Comparison of ENCODE assay signal across 18 cellular contexts in genomic region chr11:3983101-3983500, GRCh38.
DNase-seq lines count a peak whose midpoint lies in the region; ATAC-seq and TF ChIP-seq lines count a peak whose summit lies in the region.
"Had no signal": no experiment of that assay in that cellular context is flagged by ENCODE, and none has a peak within 500 bp of the region (broad histone marks: within the 10 kb centered on the region; RNA-seq: fewer than 3 reads in every experiment).

No MANE protein-coding gene starts in this region.

- no peaks in the 10 kb centered on the region for H3K9me3 Mint-ChIP-seq in activated CD4-positive, alpha-beta T cell treated with anti-CD3 and anti-CD28 coated beads, Interleukin-2, amount 10 ng/mL, durations not matched to agents 7 days and 5 days
- H3K9me3 Mint-ChIP-seq in stimulated activated naive CD8-positive, alpha-beta T cell treated with anti-CD3 and anti-CD28 coated beads, Interleukin-15, Interleukin-2, amounts not matched to agents 100 ng/mL and 50 ng/mL, for 24 hours, result no peaks in the 10 kb centered on the region
- no peaks in the 10 kb centered on the region for H3K9me3 Mint-ChIP-seq in stimulated activated naive CD8-positive, alpha-beta T cell treated with anti-CD3 and anti-CD28 coated beads, Interleukin-15, amount 100 ng/mL, for 72 hours
- H3K9me3 Mint-ChIP-seq in activated CD8-positive, alpha-beta T cell treated with anti-CD3 and anti-CD28 coated beads, Interleukin-2, amount 10 ng/mL, durations not matched to agents 7 days and 5 days (ENCODE audit: insufficient read depth), result no peaks in the 10 kb centered on the region
- H3K9me3 Mint-ChIP-seq: CD8-positive, alpha-beta memory T cell had no signal

- H3K27me3 ChIP-seq in tibial artery (no peaks in the 10 kb centered on the region), osteoblast (ENCODE audit: insufficient read depth, low read length) (no peaks in the 10 kb centered on the region)
- H3K27me3 ChIP-seq: BE2C had no signal

- no peak overlapping the region for H2AFZ ChIP-seq in osteoblast (ENCODE audit: low read length)
- H2AFZ ChIP-seq: GM23248 had no signal

- peaks cover 7% of the 10 kb centered on the region for H4K20me1 ChIP-seq in osteoblast (ENCODE audit: insufficient read depth, low read length)

- no peak for TF ChIP-seq CTCF in tibial artery (IDR thresholded peaks at IDR 0.05)
- no peak for TF ChIP-seq CTCF in osteoblast (IDR thresholded peaks at IDR 0.05; ENCODE audit: extremely low read depth, low read depth, low read length)

- peaks cover 0 to 22% (median 8%) of the 10 kb centered on the region in 4 donors for H3K4me1 ChIP-seq in tibial artery
- H3K4me1 ChIP-seq in osteoblast (ENCODE audit: insufficient read depth, low read length), result peaks cover 3% of the 10 kb centered on the region
- H3K4me1 ChIP-seq: BE2C had no signal

- no peaks in the 10 kb centered on the region for H3K9me3 ChIP-seq in tibial artery
- no peaks in the 10 kb centered on the region for H3K9me3 ChIP-seq in osteoblast (ENCODE audit: low read depth, low read length)
- H3K9me3 ChIP-seq: BE2C, HAP-1 had no signal

- no peaks in the 10 kb centered on the region for H3K79me2 ChIP-seq in osteoblast (ENCODE audit: insufficient read depth, low read length)

- H3K27me3 Mint-ChIP-seq in activated CD4-positive, alpha-beta T cell treated with anti-CD3 and anti-CD28 coated beads, Interleukin-2, amount 10 ng/mL, durations not matched to agents 7 days and 5 days, result no peaks in the 10 kb centered on the region
- no peaks in the 10 kb centered on the region for H3K27me3 Mint-ChIP-seq in stimulated activated naive CD8-positive, alpha-beta T cell treated with anti-CD3 and anti-CD28 coated beads, Interleukin-15, Interleukin-2, amounts not matched to agents 100 ng/mL and 50 ng/mL, for 24 hours
- H3K27me3 Mint-ChIP-seq in stimulated activated naive CD8-positive, alpha-beta T cell treated with anti-CD3 and anti-CD28 coated beads, Interleukin-15, amount 100 ng/mL, for 72 hours, result no peaks in the 10 kb centered on the region
- H3K27me3 Mint-ChIP-seq in activated CD8-positive, alpha-beta T cell treated with anti-CD3 and anti-CD28 coated beads, Interleukin-2, amount 10 ng/mL, durations not matched to agents 7 days and 5 days (ENCODE audit: low read depth), result no peaks in the 10 kb centered on the region
- H3K27me3 Mint-ChIP-seq: CD8-positive, alpha-beta memory T cell had no signal

- CTCF ChIA-PET in activated CD4-positive, alpha-beta T cell treated with anti-CD3 and anti-CD28 coated beads, Interleukin-2, amount 10 ng/mL, durations not matched to agents 7 days and 5 days (lab: Charles Lee), result interaction anchor here (0.6 to 2.9 kb wide), 4 partner anchors 90 to 340 kb away, joined by 3 to 9 read pairs (median 4); partner anchors contain the start of gene STIM1
- CTCF ChIA-PET in activated CD8-positive, alpha-beta T cell treated with anti-CD3 and anti-CD28 coated beads, Interleukin-2, amount 10 ng/mL, durations not matched to agents 7 days and 5 days (lab: Charles Lee), result interaction anchor here (1.0 to 6.3 kb wide), 6 partner anchors 15 to 141 kb away, joined by 3 to 64 read pairs (median 28); partner anchors contain the start of gene STIM1

- POLR2A ChIA-PET in activated CD4-positive, alpha-beta T cell treated with anti-CD3 and anti-CD28 coated beads, Interleukin-2, amount 10 ng/mL, durations not matched to agents 7 days and 5 days (lab: Charles Lee), result interaction anchor here (0.5 to 0.7 kb wide), 2 partner anchors 64 to 170 kb away, joined by 5 to 7 read pairs; no protein-coding TSS in a partner anchor
- POLR2A ChIA-PET in activated CD8-positive, alpha-beta T cell treated with anti-CD3 and anti-CD28 coated beads, Interleukin-2, amount 10 ng/mL, durations not matched to agents 7 days and 5 days (lab: Charles Lee), result interaction anchor here (0.6 to 1.0 kb wide), 2 partner anchors 59 to 90 kb away, joined by 3 read pairs; no protein-coding TSS in a partner anchor

- H3K27ac ChIP-seq in tibial artery (no peak overlapping the region), osteoblast (ENCODE audit: low read depth, low read length) (no peak overlapping the region)
- H3K27ac ChIP-seq: GM23248 had no signal

- H3K36me3 ChIP-seq in tibial artery, result no peaks in the 10 kb centered on the region
- no peaks in the 10 kb centered on the region for H3K36me3 ChIP-seq in osteoblast (ENCODE audit: insufficient read depth, low read length)
- H3K36me3 ChIP-seq: BE2C, HAP-1 had no signal

- H3K27ac Mint-ChIP-seq in activated CD4-positive, alpha-beta T cell treated with anti-CD3 and anti-CD28 coated beads, Interleukin-2, amount 10 ng/mL, durations not matched to agents 7 days and 5 days, result peak overlapping the region; percentile 34
- H3K27ac Mint-ChIP-seq in stimulated activated naive CD8-positive, alpha-beta T cell treated with anti-CD3 and anti-CD28 coated beads, Interleukin-15, Interleukin-2, amounts not matched to agents 100 ng/mL and 50 ng/mL, for 24 hours, result peak overlapping the region; percentile 36
- no peak overlapping the region for H3K27ac Mint-ChIP-seq in stimulated activated naive CD8-positive, alpha-beta T cell treated with anti-CD3 and anti-CD28 coated beads, Interleukin-15, amount 100 ng/mL, for 72 hours
- peak overlapping the region; percentile 51 for H3K27ac Mint-ChIP-seq in activated CD8-positive, alpha-beta T cell treated with anti-CD3 and anti-CD28 coated beads, Interleukin-2, amount 10 ng/mL, durations not matched to agents 7 days and 5 days

- intact Hi-C loops in tibial artery (cut with DNase I; ENCODE audit: low total_unique reads), result no loop called here

- H3K4me3 ChIP-seq in tibial artery, result no peak overlapping the region
- H3K4me3 ChIP-seq in osteoblast (ENCODE audit: insufficient read depth, low read length), result no peak overlapping the region
- H3K4me3 ChIP-seq: GM23248, HAP-1 had no signal

- peak; percentile 33 for DNase-seq in activated CD4-positive, alpha-beta T cell treated with anti-CD3 and anti-CD28 coated beads, Interleukin-2, amount 10 ng/mL, durations not matched to agents 7 days and 5 days
- DNase-seq in activated CD4-positive, alpha-beta T cell treated with anti-CD3 and anti-CD28 coated beads, Interleukin-2, amount 50 U/mL, for 4 hours, result no peak
- DNase-seq in stimulated activated naive CD8-positive, alpha-beta T cell treated with anti-CD3 and anti-CD28 coated beads, Interleukin-15, amount 100 ng/mL, for 72 hours, result no peak
- DNase-seq in activated CD8-positive, alpha-beta T cell treated with anti-CD3 and anti-CD28 coated beads, Interleukin-2, amount 10 ng/mL, durations not matched to agents 7 days and 5 days, result peak; percentile 42
- DNase-seq in tibial artery, result no peak
- no peak for DNase-seq in NCI-H1417 treated with DMSO at 0.1 percent for 48 hours (lab: John Stamatoyannopoulos, UW)
- DNase-seq in osteoblast (ENCODE audit: insufficient read length, low spot score, missing footprints), result no peak
- DNase-seq: BE2C, GM23248, Karpas-422, MM.1S, NCI-H1092 treated with DMSO at 0.1 percent for 48 hours, NCI-H2081, NCI-H748 treated with DMSO at 0.1 percent for 48 hours had no signal

- ATAC-seq in stimulated activated naive CD8-positive, alpha-beta T cell treated with anti-CD3 and anti-CD28 coated beads, Interleukin-15, amount 100 ng/mL, for 72 hours, result no peak
- peak; percentile 65 for ATAC-seq in activated CD8-positive, alpha-beta T cell treated with anti-CD3 and anti-CD28 coated beads, Interleukin-2, amount 10 ng/mL, durations not matched to agents 7 days and 5 days
- ATAC-seq: Right ventricle myocardium inferior had no signal

- H3K36me3 Mint-ChIP-seq in activated CD4-positive, alpha-beta T cell treated with anti-CD3 and anti-CD28 coated beads, Interleukin-2, amount 10 ng/mL, durations not matched to agents 7 days and 5 days (ENCODE audit: low read depth), result peaks cover 49% of the 10 kb centered on the region
- H3K36me3 Mint-ChIP-seq in stimulated activated naive CD8-positive, alpha-beta T cell treated with anti-CD3 and anti-CD28 coated beads, Interleukin-15, Interleukin-2, amounts not matched to agents 100 ng/mL and 50 ng/mL, for 24 hours (ENCODE audit: low read depth), result peaks cover 6% of the 10 kb centered on the region
- peaks cover 34% of the 10 kb centered on the region for H3K36me3 Mint-ChIP-seq in activated CD8-positive, alpha-beta T cell treated with anti-CD3 and anti-CD28 coated beads, Interleukin-2, amount 10 ng/mL, durations not matched to agents 7 days and 5 days (ENCODE audit: low read depth)

- H3K4me1 Mint-ChIP-seq in activated CD4-positive, alpha-beta T cell treated with anti-CD3 and anti-CD28 coated beads, Interleukin-2, amount 10 ng/mL, durations not matched to agents 7 days and 5 days, result peaks cover 75% of the 10 kb centered on the region
- peaks cover 66% of the 10 kb centered on the region for H3K4me1 Mint-ChIP-seq in stimulated activated naive CD8-positive, alpha-beta T cell treated with anti-CD3 and anti-CD28 coated beads, Interleukin-15, Interleukin-2, amounts not matched to agents 100 ng/mL and 50 ng/mL, for 24 hours (ENCODE audit: low read depth)
- peaks cover 89% of the 10 kb centered on the region for H3K4me1 Mint-ChIP-seq in stimulated activated naive CD8-positive, alpha-beta T cell treated with anti-CD3 and anti-CD28 coated beads, Interleukin-15, amount 100 ng/mL, for 72 hours
- peaks cover 79% of the 10 kb centered on the region for H3K4me1 Mint-ChIP-seq in activated CD8-positive, alpha-beta T cell treated with anti-CD3 and anti-CD28 coated beads, Interleukin-2, amount 10 ng/mL, durations not matched to agents 7 days and 5 days (ENCODE audit: low read depth)

- no peak overlapping the region for H3K4me3 Mint-ChIP-seq in activated CD4-positive, alpha-beta T cell treated with anti-CD3 and anti-CD28 coated beads, Interleukin-2, amount 10 ng/mL, durations not matched to agents 7 days and 5 days
- no peak overlapping the region for H3K4me3 Mint-ChIP-seq in stimulated activated naive CD8-positive, alpha-beta T cell treated with anti-CD3 and anti-CD28 coated beads, Interleukin-15, Interleukin-2, amounts not matched to agents 100 ng/mL and 50 ng/mL, for 24 hours
- H3K4me3 Mint-ChIP-seq in stimulated activated naive CD8-positive, alpha-beta T cell treated with anti-CD3 and anti-CD28 coated beads, Interleukin-15, amount 100 ng/mL, for 72 hours, result no peak overlapping the region
- H3K4me3 Mint-ChIP-seq in activated CD8-positive, alpha-beta T cell treated with anti-CD3 and anti-CD28 coated beads, Interleukin-2, amount 10 ng/mL, durations not matched to agents 7 days and 5 days, result no peak overlapping the region
- H3K4me3 Mint-ChIP-seq: CD8-positive, alpha-beta memory T cell had no signal

- H3K4me2 ChIP-seq in osteoblast (ENCODE audit: insufficient read depth, low read length), result no peak overlapping the region

Comparison
In these comparisons a context has a peak if more than half of its experiments do, and no peak if none do; other contexts are left out.
1. DNase-seq: peak in activated CD4-positive, alpha-beta T cell treated with anti-CD3 and anti-CD28 coated beads, Interleukin-2, amount 10 ng/mL, durations not matched to agents 7 days and 5 days (single experiment) and activated CD8-positive, alpha-beta T cell treated with anti-CD3 and anti-CD28 coated beads, Interleukin-2, amount 10 ng/mL, durations not matched to agents 7 days and 5 days (single experiment); none in activated CD4-positive, alpha-beta T cell treated with anti-CD3 and anti-CD28 coated beads, Interleukin-2, amount 50 U/mL, for 4 hours (0 of 2), stimulated activated naive CD8-positive, alpha-beta T cell treated with anti-CD3 and anti-CD28 coated beads, Interleukin-15, amount 100 ng/mL, for 72 hours (0 of 2), tibial artery (0 of 2), NCI-H1417 treated with DMSO at 0.1 percent for 48 hours (single experiment) and osteoblast (single experiment).
2. H3K27ac Mint-ChIP-seq: peak in activated CD4-positive, alpha-beta T cell treated with anti-CD3 and anti-CD28 coated beads, Interleukin-2, amount 10 ng/mL, durations not matched to agents 7 days and 5 days (single experiment), stimulated activated naive CD8-positive, alpha-beta T cell treated with anti-CD3 and anti-CD28 coated beads, Interleukin-15, Interleukin-2, amounts not matched to agents 100 ng/mL and 50 ng/mL, for 24 hours (single experiment) and activated CD8-positive, alpha-beta T cell treated with anti-CD3 and anti-CD28 coated beads, Interleukin-2, amount 10 ng/mL, durations not matched to agents 7 days and 5 days (single experiment); none in stimulated activated naive CD8-positive, alpha-beta T cell treated with anti-CD3 and anti-CD28 coated beads, Interleukin-15, amount 100 ng/mL, for 72 hours (0 of 2).